ENCODE assay signal across 26 cellular contexts in the genomic region with DNA sequence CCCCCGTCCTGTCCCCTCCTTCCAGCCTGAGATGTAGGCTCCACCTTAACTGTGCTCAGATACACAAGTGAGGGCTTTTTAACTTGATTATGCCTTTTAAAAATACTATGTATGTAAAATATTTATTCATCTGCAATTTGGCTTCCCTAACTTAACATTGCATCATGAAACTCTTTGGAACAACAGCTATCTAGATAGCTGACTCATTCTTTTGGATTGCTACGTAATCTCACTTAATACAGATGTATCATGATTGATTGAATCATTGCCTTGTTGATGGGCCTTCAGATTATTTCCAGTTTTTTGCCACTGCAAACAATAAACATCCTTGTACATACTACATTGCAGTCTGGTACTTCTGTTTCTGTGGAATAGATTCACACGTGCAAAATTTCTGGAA. TPM values are rescaled to one million over a fixed set of nuclear protein-coding genes. Genes with fewer than 3 reads are reported as not detected.
DNase-seq lines count a peak whose midpoint lies in the region; ATAC-seq and TF ChIP-seq lines count a peak whose summit lies in the region.
"Had no signal": no experiment of that assay in that cellular context is flagged by ENCODE, and none has a peak within 500 bp of the region (broad histone marks: within the 10 kb centered on the region; RNA-seq: fewer than 3 reads in every experiment).

No MANE protein-coding gene starts in this region.

- H3K9ac ChIP-seq in endodermal cell (ENCODE audit: extremely low read depth, low read length, poor library complexity, severe bottlenecking), result no peak overlapping the region

- no peaks in the 10 kb centered on the region for H3K36me3 Mint-ChIP-seq in naive B cell
- H3K36me3 Mint-ChIP-seq in endodermal cell (ENCODE audit: low read depth), result no peaks in the 10 kb centered on the region
- H3K36me3 Mint-ChIP-seq: CD8-positive, alpha-beta memory T cell; natural killer cell; T-cell had no signal

- no peaks in the 10 kb centered on the region for H3K9me3 Mint-ChIP-seq in naive B cell
- H3K9me3 Mint-ChIP-seq in endodermal cell, result no peaks in the 10 kb centered on the region
- H3K9me3 Mint-ChIP-seq: CD8-positive, alpha-beta memory T cell; natural killer cell; T-cell had no signal

- H3K4me3 ChIP-seq in HEK293 (ENCODE audit: low read depth, low read length) (no peak overlapping the region), RWPE2 (ENCODE audit: severe bottlenecking) (no peak overlapping the region), endodermal cell (ENCODE audit: low read length) (no peak overlapping the region)
- H3K4me3 ChIP-seq: thoracic aorta had no signal

- DNase-seq in RWPE2 (ENCODE audit: low spot score) (no peak), naive B cell (no peak), amniotic stem cell (lab: John Stamatoyannopoulos, UW) (no peak), endodermal cell (no peak)
- no peak for DNase-seq in activated CD4-positive, alpha-beta T cell treated with anti-CD3 and anti-CD28 coated beads for 1 hour
- DNase-seq: activated naive CD4-positive, alpha-beta T cell; activated T-cell treated with anti-CD3 and anti-CD28 coated beads, Interleukin-2, amount 50 U/mL, for 1 hour; AML-193; amygdala; CD8-positive, alpha-beta memory T cell; dorsolateral prefrontal cortex; head of caudate nucleus; KG1; natural killer cell; NCI-H187; NCI-H526 treated with DMSO at 0.1 percent for 48 hours; SHP77 treated with DMSO at 0.1 percent for 48 hours; stimulated activated CD4-positive, alpha-beta T cell treated with anti-CD3 and anti-CD28 coated beads, Interleukin-4, amount 100 ng/mL, for 24 hours; stimulated activated naive CD4-positive, alpha-beta T cell treated with Interleukin-2 at 50 U/mL for 16 hours; T-cell had no signal

- ATAC-seq in RWPE2 (ENCODE audit: low read depth) (peak; percentile 69), esophagus mucosa (peak; percentile 56), naive B cell (ENCODE audit: low read depth in 2 of 2) (no peak)
- ATAC-seq: natural killer cell, T-cell had no signal

- no peak overlapping the region for H3K27ac ChIP-seq in HEK293 (ENCODE audit: extremely low read depth, low read depth, low read length)
- peak overlapping the region; percentile 10 for H3K27ac ChIP-seq in RWPE2 (ENCODE audit: poor library complexity, severe bottlenecking)
- H3K27ac ChIP-seq in endodermal cell (ENCODE audit: low read depth, low read length), result no peak overlapping the region
- H3K27ac ChIP-seq: dorsolateral prefrontal cortex, thoracic aorta had no signal

- POLR2A ChIA-PET in HEK293 (lab: Yijun Ruan, JAX), result no interaction called here

- H3K4me1 ChIP-seq in HEK293 (ENCODE audit: control insufficient read depth, insufficient read depth, low read length), result no peaks in the 10 kb centered on the region
- H3K4me1 ChIP-seq in RWPE2 (ENCODE audit: insufficient read depth, poor library complexity, severe bottlenecking), result peaks cover 18% of the 10 kb centered on the region
- no peaks in the 10 kb centered on the region for H3K4me1 ChIP-seq in endodermal cell (ENCODE audit: control insufficient read depth, insufficient read depth, low read length)

- H3K27ac Mint-ChIP-seq in naive B cell (peak overlapping the region in 5 of 6 donors; percentile 34 to 99 (median 78)), endodermal cell (no peak overlapping the region)
- H3K27ac Mint-ChIP-seq: natural killer cell, T-cell had no signal

- peaks cover 10 to 14% (median 13%) of the 10 kb centered on the region in 3 donors for H3K27me3 Mint-ChIP-seq in naive B cell
- peaks cover 3% of the 10 kb centered on the region for H3K27me3 Mint-ChIP-seq in endodermal cell (ENCODE audit: insufficient read depth)

- H3K9me3 ChIP-seq in HEK293 (ENCODE audit: control insufficient read depth, insufficient read depth, low read depth, low read length) (no peaks in the 10 kb centered on the region), RWPE2 (ENCODE audit: severe bottlenecking) (no peaks in the 10 kb centered on the region), endodermal cell (ENCODE audit: control insufficient read depth, low read length) (no peaks in the 10 kb centered on the region)
- H3K9me3 ChIP-seq: thoracic aorta had no signal

- no peaks in the 10 kb centered on the region for H3K27me3 ChIP-seq in RWPE2 (ENCODE audit: insufficient read depth, poor library complexity, severe bottlenecking)
- no peaks in the 10 kb centered on the region for H3K27me3 ChIP-seq in endodermal cell (ENCODE audit: control insufficient read depth, insufficient read depth, low read length, poor library complexity, severe bottlenecking)
- H3K27me3 ChIP-seq: dorsolateral prefrontal cortex had no signal

- 96 to 100% methylated on average over 1 to 3 of the region's 3 CpGs for WGBS in endodermal cell (ENCODE audit: insufficient coverage in 1 of 2, insufficient read length in 1 of 2), 2 experiments

- CTCF ChIA-PET in HEK293 (lab: Yijun Ruan, JAX), result interaction anchor here (0.6 to 3.2 kb wide), 3 partner anchors 8 to 139 kb away, joined by 3 to 15 read pairs (median 3); no protein-coding TSS in a partner anchor

- H3K36me3 ChIP-seq in HEK293 (ENCODE audit: control insufficient read depth in 2 of 2, insufficient read depth in 1 of 2, low read length in 2 of 2) (no peaks in the 10 kb centered on the region), RWPE2 (ENCODE audit: low read depth) (no peaks in the 10 kb centered on the region), endodermal cell (ENCODE audit: control insufficient read depth, insufficient read depth, low read length) (no peaks in the 10 kb centered on the region)
- H3K36me3 ChIP-seq: thoracic aorta had no signal

- H3K4me3 Mint-ChIP-seq in naive B cell, result peak overlapping the region in 2 of 8 donors; percentile 23 to 47
- no peak overlapping the region for H3K4me3 Mint-ChIP-seq in endodermal cell
- H3K4me3 Mint-ChIP-seq: natural killer cell, T-cell had no signal

- TF ChIP-seq CTCF in HEK293 (tag by site-specific recombination; IDR thresholded peaks at IDR 0.05), result no peak
- TF ChIP-seq CTCF in RWPE2 (IDR thresholded peaks at IDR 0.05; ENCODE audit: poor library complexity, severe bottlenecking), result no peak
- no peak for TF ChIP-seq CTCF in endodermal cell (conservative IDR thresholded peaks at IDR 0.05)

- H3K4me1 Mint-ChIP-seq in naive B cell (peaks cover 9 to 13% (median 11%) of the 10 kb centered on the region in 3 donors), endodermal cell (peaks cover 7% of the 10 kb centered on the region)

TF ChIP-seq in HEK293, 187 proteins besides CTCF, POLR2A, EP300 and RAD21:
- TF ChIP-seq, protein P1, sequence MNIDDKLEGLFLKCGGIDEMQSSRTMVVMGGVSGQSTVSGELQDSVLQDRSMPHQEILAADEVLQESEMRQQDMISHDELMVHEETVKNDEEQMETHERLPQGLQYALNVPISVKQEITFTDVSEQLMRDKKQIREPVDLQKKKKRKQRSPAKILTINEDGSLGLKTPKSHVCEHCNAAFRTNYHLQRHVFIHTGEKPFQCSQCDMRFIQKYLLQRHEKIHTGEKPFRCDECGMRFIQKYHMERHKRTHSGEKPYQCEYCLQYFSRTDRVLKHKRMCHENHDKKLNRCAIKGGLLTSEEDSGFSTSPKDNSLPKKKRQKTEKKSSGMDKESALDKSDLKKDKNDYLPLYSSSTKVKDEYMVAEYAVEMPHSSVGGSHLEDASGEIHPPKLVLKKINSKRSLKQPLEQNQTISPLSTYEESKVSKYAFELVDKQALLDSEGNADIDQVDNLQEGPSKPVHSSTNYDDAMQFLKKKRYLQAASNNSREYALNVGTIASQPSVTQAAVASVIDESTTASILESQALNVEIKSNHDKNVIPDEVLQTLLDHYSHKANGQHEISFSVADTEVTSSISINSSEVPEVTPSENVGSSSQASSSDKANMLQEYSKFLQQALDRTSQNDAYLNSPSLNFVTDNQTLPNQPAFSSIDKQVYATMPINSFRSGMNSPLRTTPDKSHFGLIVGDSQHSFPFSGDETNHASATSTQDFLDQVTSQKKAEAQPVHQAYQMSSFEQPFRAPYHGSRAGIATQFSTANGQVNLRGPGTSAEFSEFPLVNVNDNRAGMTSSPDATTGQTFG (tag by site-specific recombination; IDR thresholded peaks at IDR 0.05; ENCODE audit: borderline replicate concordance), result no peak
- TF ChIP-seq, protein P2, sequence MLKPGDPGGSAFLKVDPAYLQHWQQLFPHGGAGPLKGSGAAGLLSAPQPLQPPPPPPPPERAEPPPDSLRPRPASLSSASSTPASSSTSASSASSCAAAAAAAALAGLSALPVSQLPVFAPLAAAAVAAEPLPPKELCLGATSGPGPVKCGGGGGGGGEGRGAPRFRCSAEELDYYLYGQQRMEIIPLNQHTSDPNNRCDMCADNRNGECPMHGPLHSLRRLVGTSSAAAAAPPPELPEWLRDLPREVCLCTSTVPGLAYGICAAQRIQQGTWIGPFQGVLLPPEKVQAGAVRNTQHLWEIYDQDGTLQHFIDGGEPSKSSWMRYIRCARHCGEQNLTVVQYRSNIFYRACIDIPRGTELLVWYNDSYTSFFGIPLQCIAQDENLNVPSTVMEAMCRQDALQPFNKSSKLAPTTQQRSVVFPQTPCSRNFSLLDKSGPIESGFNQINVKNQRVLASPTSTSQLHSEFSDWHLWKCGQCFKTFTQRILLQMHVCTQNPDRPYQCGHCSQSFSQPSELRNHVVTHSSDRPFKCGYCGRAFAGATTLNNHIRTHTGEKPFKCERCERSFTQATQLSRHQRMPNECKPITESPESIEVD (tag by site-specific recombination; IDR thresholded peaks at IDR 0.05), result 0 out of 2 replicates have a peak, but pooled peaks have one; percentile 5
- TF ChIP-seq ZNF416 (tag by site-specific recombination; IDR thresholded peaks at IDR 0.05) (no peak), FEZF1 (tag by site-specific recombination; IDR thresholded peaks at IDR 0.05) (no peak), ZNF558 (tag by site-specific recombination; IDR thresholded peaks at IDR 0.05) (no peak), ZNF37A (tag by site-specific recombination; IDR thresholded peaks at IDR 0.05) (no peak), ZNF560 (tag by site-specific recombination; IDR thresholded peaks at IDR 0.05; ENCODE audit: borderline replicate concordance) (no peak), ZNF16 (tag by site-specific recombination; IDR thresholded peaks at IDR 0.05; ENCODE audit: low read depth) (no peak)

RNA-seq across cellular contexts. Expression of a gene that starts 6.4 kb away (rescaled TPM):
- total RNA-seq in esophagus mucosa (not detected), endodermal cell (under 1 TPM; 0.24 to 0.88 TPM)
- under 1 TPM in 1 of 6 donors, not detected in 5; 0.25 TPM for polyA plus RNA-seq in naive B cell (ENCODE audit: low read depth in 6 of 6)
- 0.32 TPM for polyA plus RNA-seq in endodermal cell (2013, experiment 1 of 2)
- polyA plus RNA-seq in endodermal cell (2013, experiment 2 of 2), result 0.21 TPM
- total RNA-seq: CD8-positive, alpha-beta memory T cell; epithelial cell of proximal tubule; natural killer cell; osteoblast; renal cortical epithelial cell; T-cell; thoracic aorta had no signal

RNA-seq across cellular contexts. Expression of a gene that starts 41.9 kb away (rescaled TPM):
- total RNA-seq in esophagus mucosa, result 75.6 TPM
- 100 to 1,000 TPM in 1 of 6 donors, 10 to 100 TPM in 5; 78.0 to 151 (median 86.2) TPM for polyA plus RNA-seq in naive B cell (ENCODE audit: low read depth in 6 of 6)
- total RNA-seq in endodermal cell, result 10 to 100 TPM in 1 of 2 donors, 1 to 10 TPM in 1; 9.3 to 14.9 TPM
- polyA plus RNA-seq in endodermal cell (2013, experiment 1 of 2), result 12.3 TPM
- 11.2 TPM for polyA plus RNA-seq in endodermal cell (2013, experiment 2 of 2)

Comparison
In these comparisons a context has a peak if more than half of its experiments do, and no peak if none do; other contexts are left out.
1. ATAC-seq: peak in RWPE2 (single experiment) and esophagus mucosa (single experiment); none in naive B cell (0 of 2).